ENCODE assay signal across 1 cellular context in the genomic region with DNA sequence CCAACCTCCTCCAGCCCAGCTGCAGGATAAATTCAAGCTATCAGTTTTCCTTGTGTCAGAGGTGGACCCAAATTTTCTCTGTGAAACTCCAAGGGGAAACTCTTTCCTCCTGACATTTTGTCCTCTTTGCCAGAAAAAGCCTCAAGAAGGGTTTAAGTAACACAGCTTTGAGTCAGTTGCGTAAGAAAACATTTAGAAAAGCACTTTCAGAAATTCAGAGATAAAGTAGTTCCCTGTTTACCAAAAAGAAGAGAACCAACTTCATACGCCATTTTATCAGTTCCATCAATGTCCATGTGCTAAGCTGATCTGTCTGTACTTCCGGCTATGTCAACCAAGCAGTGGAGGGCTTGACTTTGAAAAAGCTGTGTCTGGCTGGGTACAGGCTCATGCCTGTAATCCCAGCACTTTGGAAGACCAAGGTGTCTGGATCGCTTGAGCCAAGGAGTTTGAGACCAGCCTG.
TF ChIP-seq lines count a peak whose summit lies in the region.

No MANE protein-coding gene starts in this region.

TF ChIP-seq in K562, 482 proteins besides CTCF, POLR2A, EP300 and RAD21 (continued from another document and continues in another):
- no peak for TF ChIP-seq ZNF77 (CRISPR knock-in tag; IDR thresholded peaks at IDR 0.05)
- TF ChIP-seq ZC3H8 (IDR thresholded peaks at IDR 0.05): no peak
- 0 out of 2 replicates have a peak, but pooled peaks have one; percentile 17 for TF ChIP-seq SMAD3 (CRISPR knock-in tag; conservative IDR thresholded peaks at IDR 0.05)
- TF ChIP-seq PPARD (CRISPR knock-in tag; IDR thresholded peaks at IDR 0.05): no peak
- no peak for TF ChIP-seq HCFC1 (IDR thresholded peaks at IDR 0.05; ENCODE audit: low read depth, low read length)
- TF ChIP-seq, protein P1, sequence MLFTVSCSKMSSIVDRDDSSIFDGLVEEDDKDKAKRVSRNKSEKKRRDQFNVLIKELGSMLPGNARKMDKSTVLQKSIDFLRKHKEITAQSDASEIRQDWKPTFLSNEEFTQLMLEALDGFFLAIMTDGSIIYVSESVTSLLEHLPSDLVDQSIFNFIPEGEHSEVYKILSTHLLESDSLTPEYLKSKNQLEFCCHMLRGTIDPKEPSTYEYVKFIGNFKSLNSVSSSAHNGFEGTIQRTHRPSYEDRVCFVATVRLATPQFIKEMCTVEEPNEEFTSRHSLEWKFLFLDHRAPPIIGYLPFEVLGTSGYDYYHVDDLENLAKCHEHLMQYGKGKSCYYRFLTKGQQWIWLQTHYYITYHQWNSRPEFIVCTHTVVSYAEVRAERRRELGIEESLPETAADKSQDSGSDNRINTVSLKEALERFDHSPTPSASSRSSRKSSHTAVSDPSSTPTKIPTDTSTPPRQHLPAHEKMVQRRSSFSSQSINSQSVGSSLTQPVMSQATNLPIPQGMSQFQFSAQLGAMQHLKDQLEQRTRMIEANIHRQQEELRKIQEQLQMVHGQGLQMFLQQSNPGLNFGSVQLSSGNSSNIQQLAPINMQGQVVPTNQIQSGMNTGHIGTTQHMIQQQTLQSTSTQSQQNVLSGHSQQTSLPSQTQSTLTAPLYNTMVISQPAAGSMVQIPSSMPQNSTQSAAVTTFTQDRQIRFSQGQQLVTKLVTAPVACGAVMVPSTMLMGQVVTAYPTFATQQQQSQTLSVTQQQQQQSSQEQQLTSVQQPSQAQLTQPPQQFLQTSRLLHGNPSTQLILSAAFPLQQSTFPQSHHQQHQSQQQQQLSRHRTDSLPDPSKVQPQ (CRISPR knock-in tag; IDR thresholded peaks at IDR 0.05; ENCODE audit: borderline replicate concordance): no peak
- no peak for TF ChIP-seq RBM15 (IDR thresholded peaks at IDR 0.05; ENCODE audit: insufficient read depth, low read length)
- TF ChIP-seq, protein P2, sequence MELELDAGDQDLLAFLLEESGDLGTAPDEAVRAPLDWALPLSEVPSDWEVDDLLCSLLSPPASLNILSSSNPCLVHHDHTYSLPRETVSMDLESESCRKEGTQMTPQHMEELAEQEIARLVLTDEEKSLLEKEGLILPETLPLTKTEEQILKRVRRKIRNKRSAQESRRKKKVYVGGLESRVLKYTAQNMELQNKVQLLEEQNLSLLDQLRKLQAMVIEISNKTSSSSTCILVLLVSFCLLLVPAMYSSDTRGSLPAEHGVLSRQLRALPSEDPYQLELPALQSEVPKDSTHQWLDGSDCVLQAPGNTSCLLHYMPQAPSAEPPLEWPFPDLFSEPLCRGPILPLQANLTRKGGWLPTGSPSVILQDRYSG (tag; conservative IDR thresholded peaks at IDR 0.05; ENCODE audit: low read depth): peak; percentile 89
- TF ChIP-seq, protein P3, sequence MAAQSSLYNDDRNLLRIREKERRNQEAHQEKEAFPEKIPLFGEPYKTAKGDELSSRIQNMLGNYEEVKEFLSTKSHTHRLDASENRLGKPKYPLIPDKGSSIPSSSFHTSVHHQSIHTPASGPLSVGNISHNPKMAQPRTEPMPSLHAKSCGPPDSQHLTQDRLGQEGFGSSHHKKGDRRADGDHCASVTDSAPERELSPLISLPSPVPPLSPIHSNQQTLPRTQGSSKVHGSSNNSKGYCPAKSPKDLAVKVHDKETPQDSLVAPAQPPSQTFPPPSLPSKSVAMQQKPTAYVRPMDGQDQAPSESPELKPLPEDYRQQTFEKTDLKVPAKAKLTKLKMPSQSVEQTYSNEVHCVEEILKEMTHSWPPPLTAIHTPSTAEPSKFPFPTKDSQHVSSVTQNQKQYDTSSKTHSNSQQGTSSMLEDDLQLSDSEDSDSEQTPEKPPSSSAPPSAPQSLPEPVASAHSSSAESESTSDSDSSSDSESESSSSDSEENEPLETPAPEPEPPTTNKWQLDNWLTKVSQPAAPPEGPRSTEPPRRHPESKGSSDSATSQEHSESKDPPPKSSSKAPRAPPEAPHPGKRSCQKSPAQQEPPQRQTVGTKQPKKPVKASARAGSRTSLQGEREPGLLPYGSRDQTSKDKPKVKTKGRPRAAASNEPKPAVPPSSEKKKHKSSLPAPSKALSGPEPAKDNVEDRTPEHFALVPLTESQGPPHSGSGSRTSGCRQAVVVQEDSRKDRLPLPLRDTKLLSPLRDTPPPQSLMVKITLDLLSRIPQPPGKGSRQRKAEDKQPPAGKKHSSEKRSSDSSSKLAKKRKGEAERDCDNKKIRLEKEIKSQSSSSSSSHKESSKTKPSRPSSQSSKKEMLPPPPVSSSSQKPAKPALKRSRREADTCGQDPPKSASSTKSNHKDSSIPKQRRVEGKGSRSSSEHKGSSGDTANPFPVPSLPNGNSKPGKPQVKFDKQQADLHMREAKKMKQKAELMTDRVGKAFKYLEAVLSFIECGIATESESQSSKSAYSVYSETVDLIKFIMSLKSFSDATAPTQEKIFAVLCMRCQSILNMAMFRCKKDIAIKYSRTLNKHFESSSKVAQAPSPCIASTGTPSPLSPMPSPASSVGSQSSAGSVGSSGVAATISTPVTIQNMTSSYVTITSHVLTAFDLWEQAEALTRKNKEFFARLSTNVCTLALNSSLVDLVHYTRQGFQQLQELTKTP (IDR thresholded peaks at IDR 0.05; ENCODE audit: low read depth in 1 of 2, partially characterized antibody in 2 of 2): no peak
- TF ChIP-seq CSDE1 (IDR thresholded peaks at IDR 0.05): no peak
- TF ChIP-seq ZNF780A (CRISPR knock-in tag; IDR thresholded peaks at IDR 0.05): no peak
- TF ChIP-seq PYGO2 (tag; IDR thresholded peaks at IDR 0.05): peak; percentile 67; the same call in 1 of the 2 replicates
- TF ChIP-seq CREM (IDR thresholded peaks at IDR 0.05; ENCODE audit: low read depth): no peak; the same call in 1 of the 2 replicates
- TF ChIP-seq KDM2B (CRISPR knock-in tag; IDR thresholded peaks at IDR 0.05): no peak
- TF ChIP-seq RBM17 (IDR thresholded peaks at IDR 0.05; ENCODE audit: borderline replicate concordance, low read depth, low read length): no peak
- TF ChIP-seq, protein P4, sequence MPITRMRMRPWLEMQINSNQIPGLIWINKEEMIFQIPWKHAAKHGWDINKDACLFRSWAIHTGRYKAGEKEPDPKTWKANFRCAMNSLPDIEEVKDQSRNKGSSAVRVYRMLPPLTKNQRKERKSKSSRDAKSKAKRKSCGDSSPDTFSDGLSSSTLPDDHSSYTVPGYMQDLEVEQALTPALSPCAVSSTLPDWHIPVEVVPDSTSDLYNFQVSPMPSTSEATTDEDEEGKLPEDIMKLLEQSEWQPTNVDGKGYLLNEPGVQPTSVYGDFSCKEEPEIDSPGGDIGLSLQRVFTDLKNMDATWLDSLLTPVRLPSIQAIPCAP (CRISPR knock-in tag; IDR thresholded peaks at IDR 0.05; ENCODE audit: borderline replicate concordance): no peak
- no peak for TF ChIP-seq ZNF436 (CRISPR knock-in tag; IDR thresholded peaks at IDR 0.05)
- no peak for TF ChIP-seq ZNF699 (CRISPR knock-in tag; IDR thresholded peaks at IDR 0.05; ENCODE audit: insufficient replicate concordance)
- TF ChIP-seq, protein P5, sequence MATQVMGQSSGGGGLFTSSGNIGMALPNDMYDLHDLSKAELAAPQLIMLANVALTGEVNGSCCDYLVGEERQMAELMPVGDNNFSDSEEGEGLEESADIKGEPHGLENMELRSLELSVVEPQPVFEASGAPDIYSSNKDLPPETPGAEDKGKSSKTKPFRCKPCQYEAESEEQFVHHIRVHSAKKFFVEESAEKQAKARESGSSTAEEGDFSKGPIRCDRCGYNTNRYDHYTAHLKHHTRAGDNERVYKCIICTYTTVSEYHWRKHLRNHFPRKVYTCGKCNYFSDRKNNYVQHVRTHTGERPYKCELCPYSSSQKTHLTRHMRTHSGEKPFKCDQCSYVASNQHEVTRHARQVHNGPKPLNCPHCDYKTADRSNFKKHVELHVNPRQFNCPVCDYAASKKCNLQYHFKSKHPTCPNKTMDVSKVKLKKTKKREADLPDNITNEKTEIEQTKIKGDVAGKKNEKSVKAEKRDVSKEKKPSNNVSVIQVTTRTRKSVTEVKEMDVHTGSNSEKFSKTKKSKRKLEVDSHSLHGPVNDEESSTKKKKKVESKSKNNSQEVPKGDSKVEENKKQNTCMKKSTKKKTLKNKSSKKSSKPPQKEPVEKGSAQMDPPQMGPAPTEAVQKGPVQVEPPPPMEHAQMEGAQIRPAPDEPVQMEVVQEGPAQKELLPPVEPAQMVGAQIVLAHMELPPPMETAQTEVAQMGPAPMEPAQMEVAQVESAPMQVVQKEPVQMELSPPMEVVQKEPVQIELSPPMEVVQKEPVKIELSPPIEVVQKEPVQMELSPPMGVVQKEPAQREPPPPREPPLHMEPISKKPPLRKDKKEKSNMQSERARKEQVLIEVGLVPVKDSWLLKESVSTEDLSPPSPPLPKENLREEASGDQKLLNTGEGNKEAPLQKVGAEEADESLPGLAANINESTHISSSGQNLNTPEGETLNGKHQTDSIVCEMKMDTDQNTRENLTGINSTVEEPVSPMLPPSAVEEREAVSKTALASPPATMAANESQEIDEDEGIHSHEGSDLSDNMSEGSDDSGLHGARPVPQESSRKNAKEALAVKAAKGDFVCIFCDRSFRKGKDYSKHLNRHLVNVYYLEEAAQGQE (CRISPR knock-in tag; IDR thresholded peaks at IDR 0.05; ENCODE audit: low read depth): no peak
- peak; percentile 50; the same call in 1 of the 2 replicates for TF ChIP-seq DPF2 (IDR thresholded peaks at IDR 0.05)
- TF ChIP-seq, protein P6, sequence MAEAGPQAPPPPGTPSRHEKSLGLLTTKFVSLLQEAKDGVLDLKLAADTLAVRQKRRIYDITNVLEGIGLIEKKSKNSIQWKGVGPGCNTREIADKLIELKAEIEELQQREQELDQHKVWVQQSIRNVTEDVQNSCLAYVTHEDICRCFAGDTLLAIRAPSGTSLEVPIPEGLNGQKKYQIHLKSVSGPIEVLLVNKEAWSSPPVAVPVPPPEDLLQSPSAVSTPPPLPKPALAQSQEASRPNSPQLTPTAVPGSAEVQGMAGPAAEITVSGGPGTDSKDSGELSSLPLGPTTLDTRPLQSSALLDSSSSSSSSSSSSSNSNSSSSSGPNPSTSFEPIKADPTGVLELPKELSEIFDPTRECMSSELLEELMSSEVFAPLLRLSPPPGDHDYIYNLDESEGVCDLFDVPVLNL (CRISPR knock-in tag; IDR thresholded peaks at IDR 0.05; ENCODE audit: low read depth): no peak
- TF ChIP-seq, protein P7, sequence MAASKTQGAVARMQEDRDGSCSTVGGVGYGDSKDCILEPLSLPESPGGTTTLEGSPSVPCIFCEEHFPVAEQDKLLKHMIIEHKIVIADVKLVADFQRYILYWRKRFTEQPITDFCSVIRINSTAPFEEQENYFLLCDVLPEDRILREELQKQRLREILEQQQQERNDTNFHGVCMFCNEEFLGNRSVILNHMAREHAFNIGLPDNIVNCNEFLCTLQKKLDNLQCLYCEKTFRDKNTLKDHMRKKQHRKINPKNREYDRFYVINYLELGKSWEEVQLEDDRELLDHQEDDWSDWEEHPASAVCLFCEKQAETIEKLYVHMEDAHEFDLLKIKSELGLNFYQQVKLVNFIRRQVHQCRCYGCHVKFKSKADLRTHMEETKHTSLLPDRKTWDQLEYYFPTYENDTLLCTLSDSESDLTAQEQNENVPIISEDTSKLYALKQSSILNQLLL (CRISPR knock-in tag; IDR thresholded peaks at IDR 0.05; ENCODE audit: borderline replicate concordance): no peak
- TF ChIP-seq BCOR (IDR thresholded peaks at IDR 0.05): no peak
- TF ChIP-seq MTF1 (CRISPR knock-in tag; IDR thresholded peaks at IDR 0.05; ENCODE audit: borderline replicate concordance): no peak
- no peak for TF ChIP-seq RUNX1 (IDR thresholded peaks at IDR 0.05; ENCODE audit: low read depth)
- TF ChIP-seq SPI1 (IDR thresholded peaks at IDR 0.05; ENCODE audit: borderline replicate concordance, low read depth, low read length): no peak
- TF ChIP-seq, protein P8, sequence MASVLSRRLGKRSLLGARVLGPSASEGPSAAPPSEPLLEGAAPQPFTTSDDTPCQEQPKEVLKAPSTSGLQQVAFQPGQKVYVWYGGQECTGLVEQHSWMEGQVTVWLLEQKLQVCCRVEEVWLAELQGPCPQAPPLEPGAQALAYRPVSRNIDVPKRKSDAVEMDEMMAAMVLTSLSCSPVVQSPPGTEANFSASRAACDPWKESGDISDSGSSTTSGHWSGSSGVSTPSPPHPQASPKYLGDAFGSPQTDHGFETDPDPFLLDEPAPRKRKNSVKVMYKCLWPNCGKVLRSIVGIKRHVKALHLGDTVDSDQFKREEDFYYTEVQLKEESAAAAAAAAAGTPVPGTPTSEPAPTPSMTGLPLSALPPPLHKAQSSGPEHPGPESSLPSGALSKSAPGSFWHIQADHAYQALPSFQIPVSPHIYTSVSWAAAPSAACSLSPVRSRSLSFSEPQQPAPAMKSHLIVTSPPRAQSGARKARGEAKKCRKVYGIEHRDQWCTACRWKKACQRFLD (CRISPR knock-in tag; IDR thresholded peaks at IDR 0.05): peak; percentile 91; the same call in 1 of the 2 replicates
- TF ChIP-seq HDAC2 (IDR thresholded peaks at IDR 0.05): no peak
- no peak for TF ChIP-seq HSF4 (CRISPR knock-in tag; IDR thresholded peaks at IDR 0.05; ENCODE audit: borderline replicate concordance)
- TF ChIP-seq FOXA1 (IDR thresholded peaks at IDR 0.05; ENCODE audit: borderline replicate concordance): no peak
- no peak for TF ChIP-seq ZNF23 (CRISPR knock-in tag; IDR thresholded peaks at IDR 0.05)
- no peak for TF ChIP-seq FOXJ3 (CRISPR knock-in tag; IDR thresholded peaks at IDR 0.05)
- TF ChIP-seq SREBF1 (IDR thresholded peaks at IDR 0.05; ENCODE audit: borderline replicate concordance, low read depth, low read length): no peak
- TF ChIP-seq RFX7 (CRISPR knock-in tag; IDR thresholded peaks at IDR 0.05): no peak
- TF ChIP-seq, protein P9, sequence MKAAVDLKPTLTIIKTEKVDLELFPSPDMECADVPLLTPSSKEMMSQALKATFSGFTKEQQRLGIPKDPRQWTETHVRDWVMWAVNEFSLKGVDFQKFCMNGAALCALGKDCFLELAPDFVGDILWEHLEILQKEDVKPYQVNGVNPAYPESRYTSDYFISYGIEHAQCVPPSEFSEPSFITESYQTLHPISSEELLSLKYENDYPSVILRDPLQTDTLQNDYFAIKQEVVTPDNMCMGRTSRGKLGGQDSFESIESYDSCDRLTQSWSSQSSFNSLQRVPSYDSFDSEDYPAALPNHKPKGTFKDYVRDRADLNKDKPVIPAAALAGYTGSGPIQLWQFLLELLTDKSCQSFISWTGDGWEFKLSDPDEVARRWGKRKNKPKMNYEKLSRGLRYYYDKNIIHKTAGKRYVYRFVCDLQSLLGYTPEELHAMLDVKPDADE (conservative IDR thresholded peaks at IDR 0.05; ENCODE audit: control insufficient read depth, low read depth, low read length): no peak
- no peak for TF ChIP-seq HNRNPH1 (optimal IDR thresholded peaks at IDR 0.05; ENCODE audit: low read depth, low read length)
- peak; percentile 23; the same call in 1 of the 2 replicates for TF ChIP-seq TCFL5 (CRISPR knock-in tag; conservative IDR thresholded peaks at IDR 0.05)
- no peak for TF ChIP-seq MBD2 (IDR thresholded peaks at IDR 0.05; ENCODE audit: borderline replicate concordance, low read depth)
- TF ChIP-seq GATAD2B (IDR thresholded peaks at IDR 0.05; ENCODE audit: borderline replicate concordance): peak; percentile 62; the same call in 1 of the 2 replicates
- TF ChIP-seq RBBP5 (IDR thresholded peaks at IDR 0.05; ENCODE audit: borderline replicate concordance, insufficient read depth, low read length, poor library complexity, severe bottlenecking): no peak
- TF ChIP-seq SAFB2 (IDR thresholded peaks at IDR 0.05; ENCODE audit: borderline replicate concordance, low read depth, low read length, severe bottlenecking): no peak
- TF ChIP-seq, protein P10, sequence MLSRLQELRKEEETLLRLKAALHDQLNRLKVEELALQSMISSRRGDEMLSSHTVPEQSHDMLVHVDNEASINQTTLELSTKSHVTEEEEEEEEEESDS (CRISPR knock-in tag; IDR thresholded peaks at IDR 0.05): no peak
- 0 out of 2 replicates have a peak, but pooled peaks have one; percentile 60 for TF ChIP-seq ZKSCAN8 (CRISPR knock-in tag; IDR thresholded peaks at IDR 0.05)
- no peak for TF ChIP-seq FOXJ2 (tag; IDR thresholded peaks at IDR 0.05)
- no peak for TF ChIP-seq MTA2 (IDR thresholded peaks at IDR 0.05; ENCODE audit: low read depth)
